ENCODE assay signal across 13 cellular contexts in genomic region chr1:237556911-237557310, GRCh38.
"Had no signal": no experiment of that assay in that cellular context is flagged by ENCODE, and none has a peak within 500 bp of the region (broad histone marks: within the 10 kb centered on the region; RNA-seq: fewer than 3 reads in every experiment).

No MANE protein-coding gene starts in this region.

- H3K4me3 ChIP-seq: stomach had no signal

- ATAC-seq: activated CD8-positive, alpha-beta T cell treated with anti-CD3 and anti-CD28 coated beads for 36 hours; activated naive CD4-positive, alpha-beta T cell treated with anti-CD3 and anti-CD28 coated beads, Interleukin-2, amount 50 U/mL, for 72 hours; effector memory CD8-positive, alpha-beta T cell; left lobe of liver had no signal

- DNase-seq: activated B cell treated with CpG ODN at 0.5 μM for 24 hours; activated CD4-positive, alpha-beta T cell treated with anti-CD3 and anti-CD28 coated beads for 48 hours; activated CD8-positive, alpha-beta T cell treated with anti-CD3 and anti-CD28 coated beads for 36 hours; activated gamma-delta T cell; activated T-cell treated with anti-CD3 and anti-CD28 coated beads, Interleukin-2, amount 50 U/mL, for 48 hours; effector memory CD8-positive, alpha-beta T cell; islet precursor cell; mesendoderm; stimulated activated CD4-positive, alpha-beta T cell treated with anti-CD3 and anti-CD28 coated beads, Interleukin-1b, Interleukin-23, amount 100 ng/mL, for 48 hours; stomach; SW 1271 had no signal

- H3K9me3 ChIP-seq: stomach had no signal

- H3K36me3 ChIP-seq: stomach had no signal

- H3K27me3 ChIP-seq: stomach had no signal

- H3K4me1 ChIP-seq: stomach had no signal

- H3K27ac ChIP-seq: stomach had no signal
